Comparison of ENCODE assay signal across 9 cellular contexts in the genomic region with DNA sequence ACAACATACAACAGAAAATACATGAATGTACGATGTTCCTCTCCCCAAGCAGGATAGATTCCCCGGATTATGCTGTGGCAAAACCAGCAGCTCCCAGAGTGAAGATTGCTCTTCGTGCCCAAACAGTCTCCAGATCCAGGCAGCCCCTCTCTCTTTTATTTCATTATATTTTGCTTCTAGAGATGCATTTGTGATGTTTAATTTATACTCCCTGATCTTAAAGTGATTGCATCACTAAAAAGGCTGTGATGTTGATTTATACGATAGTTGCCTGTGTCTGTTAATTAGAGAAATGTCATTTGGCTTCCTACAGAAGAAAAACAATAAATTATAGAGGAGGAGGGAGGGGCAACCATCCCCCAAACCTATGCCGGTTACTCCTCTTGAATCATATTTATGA.
"Had no signal": no experiment of that assay in that cellular context is flagged by ENCODE, and none has a peak within 500 bp of the region (broad histone marks: within the 10 kb centered on the region; RNA-seq: fewer than 3 reads in every experiment).

No MANE protein-coding gene starts in this region.

- H3K4me1 ChIP-seq: HAP-1 had no signal

- H3K27ac ChIP-seq: GM23248 had no signal

- DNase-seq: GM23248, GOT3, H7, H9, HCEC 1CT, HFFc6 had no signal

- H3K9me3 ChIP-seq: HAP-1 had no signal

- ATAC-seq: GM23338, HCT116 had no signal

- H3K4me2 ChIP-seq: GM23338 had no signal

- H3K36me3 ChIP-seq: HAP-1 had no signal

- H3K9ac ChIP-seq: GM23248 had no signal

- H3K4me3 ChIP-seq: GM23248, GM23338, HAP-1 had no signal

- H2AFZ ChIP-seq: GM23248 had no signal
